22 cellular contexts compared by ENCODE assay signal in the genomic region with DNA sequence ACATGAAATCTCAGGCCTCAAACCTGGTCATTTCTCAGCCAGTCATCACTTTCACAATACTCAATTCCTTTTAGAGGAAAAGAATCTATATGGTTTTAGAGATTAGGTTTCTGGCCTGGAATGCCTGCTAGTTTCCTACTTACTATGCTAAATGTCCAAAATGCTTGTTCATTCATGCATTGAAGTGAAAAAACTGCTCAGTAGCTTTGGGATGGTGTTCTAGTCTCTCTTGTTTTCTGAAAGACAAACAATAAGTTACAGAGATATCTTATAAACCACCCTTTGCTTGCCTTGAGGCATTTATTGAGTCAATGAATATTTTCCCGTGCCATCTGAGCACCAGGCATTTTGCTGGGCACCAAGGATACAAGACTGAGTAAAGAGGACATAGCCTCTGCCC.
"Had no signal": no experiment of that assay in that cellular context is flagged by ENCODE, and none has a peak within 500 bp of the region (broad histone marks: within the 10 kb centered on the region; RNA-seq: fewer than 3 reads in every experiment).

No MANE protein-coding gene starts in this region.

- H3K9me3 ChIP-seq: gastroesophageal sphincter, thyroid gland, upper lobe of right lung had no signal

- FAIRE-seq: islet of Langerhans had no signal

- H3K27me3 ChIP-seq: gastroesophageal sphincter, thyroid gland, upper lobe of right lung had no signal

- H3K4me3 ChIP-seq: gastroesophageal sphincter, thyroid gland, upper lobe of right lung had no signal

- H3K27ac ChIP-seq: gastroesophageal sphincter, thyroid gland, upper lobe of right lung had no signal

- H3K4me1 ChIP-seq: gastroesophageal sphincter, thyroid gland, upper lobe of right lung had no signal

- H3K36me3 ChIP-seq: gastroesophageal sphincter, thyroid gland, upper lobe of right lung had no signal

- ATAC-seq: activated naive CD4-positive, alpha-beta T cell treated with anti-CD3 and anti-CD28 coated beads, Interleukin-2, amount 50 U/mL, for 72 hours; activated T-helper 17 cell treated with anti-CD3 and anti-CD28 coated beads, Interleukin-2, amount 50 U/mL, for 72 hours; gastroesophageal sphincter; left cardiac atrium; upper lobe of right lung; WTC11 had no signal

- DNase-seq: activated CD4-positive, alpha-beta T cell treated with anti-CD3 and anti-CD28 coated beads, Interleukin-2, amount 50 U/mL, for 4 hours; activated CD8-positive, alpha-beta memory T cell treated with anti-CD3 and anti-CD28 coated beads for 24 hours; activated CD8-positive, alpha-beta memory T cell treated with anti-CD3 and anti-CD28 coated beads, Interleukin-2, amount 50 U/mL, for 4 hours; activated T-cell treated with anti-CD3 and anti-CD28 coated beads, Interleukin-2, amount 50 U/mL, for 24 hours; aorta; cortex of kidney; erythroblast; head of caudate nucleus; hypothalamus; left cardiac atrium; naive B cell; occipital lobe; stimulated activated CD4-positive, alpha-beta T cell treated with anti-CD3 and anti-CD28 coated beads, Interleukin-4, amount 100 ng/mL, for 24 hours; stimulated activated naive CD4-positive, alpha-beta T cell treated with Interleukin-2 at 50 U/mL for 16 hours; T-helper 9 cell; thyroid gland; upper lobe of right lung had no signal
